36 cellular contexts compared by ENCODE assay signal in the genomic region with DNA sequence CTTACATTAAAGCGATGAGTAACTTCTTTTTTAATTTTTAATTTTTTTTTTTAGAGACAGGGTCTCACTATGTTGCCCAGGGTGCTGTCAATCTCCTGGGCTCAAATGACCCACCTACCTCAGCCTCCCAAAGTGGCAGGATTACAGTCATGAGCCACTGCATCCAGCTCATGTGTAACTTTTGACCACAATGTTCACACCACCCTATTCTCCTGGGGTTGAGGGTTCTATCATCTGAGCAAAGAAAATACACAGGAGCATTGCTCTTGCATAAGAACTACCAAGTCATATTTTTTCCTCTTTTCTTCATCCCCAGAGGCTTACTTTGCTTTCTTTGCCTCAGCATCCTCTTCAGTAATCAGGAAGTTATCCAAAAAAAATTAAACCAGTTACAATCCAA.
"Had no signal": no experiment of that assay in that cellular context is flagged by ENCODE, and none has a peak within 500 bp of the region (broad histone marks: within the 10 kb centered on the region; RNA-seq: fewer than 3 reads in every experiment).

No MANE protein-coding gene starts in this region.

- H3K27me3 ChIP-seq: ascending aorta, body of pancreas, cardiac muscle cell had no signal

- H3K4me1 ChIP-seq: ascending aorta, body of pancreas had no signal

- H3K36me3 ChIP-seq: ascending aorta, cardiac muscle cell had no signal

- H3K4me3 Mint-ChIP-seq: activated B cell treated with CpG ODN at 0.5 μM for 24 hours; activated CD4-positive, alpha-beta memory T cell treated with anti-CD3 and anti-CD28 coated beads for 36 hours; activated CD4-positive, alpha-beta T cell treated with anti-CD3 and anti-CD28 coated beads, Interleukin-2, amount 10 ng/mL, durations not matched to agents 24 days and 14 days; activated CD8-positive, alpha-beta T cell treated with anti-CD3 and anti-CD28 coated beads for 36 hours; activated naive CD4-positive, alpha-beta T cell treated with anti-CD3 and anti-CD28 coated beads for 36 hours; activated naive CD8-positive, alpha-beta T cell treated with anti-CD3 and anti-CD28 coated beads, Interleukin-2, amount 10 ng/mL, durations not matched to agents 7 days and 5 days; activated naive CD8-positive, alpha-beta T cell treated with anti-CD3 and anti-CD28 coated beads, Interleukin-2, amount 50 U/mL, for 24 hours; activated T-cell treated with anti-CD3 and anti-CD28 coated beads, Interleukin-2, amount 50 U/mL, for 4 hours; activated T-cell treated with anti-CD3 and anti-CD28 coated beads, Interleukin-2, amount 50 U/mL, for 72 hours; activated T-helper 1 cell treated with anti-CD3 and anti-CD28 coated beads, Interleukin-12 subunit alpha, Interleukin-12 subunit beta, Interleukin-2, Interleukin-4 antibody, amounts not matched to agents 30 ng/mL and 10 ng/mL and 1 ng/mL, durations not matched to agents 14 hours and 24 hours and 36 hours; activated T-helper 17 cell treated with anti-CD3 and anti-CD28 coated beads, Interleukin-2, amount 50 U/mL, for 72 hours; central memory CD8-positive, alpha-beta T cell; T-helper 1 cell treated with Interleukin-12 subunit alpha and Interleukin-12 subunit beta and Interleukin-4 antibody, amounts not matched to agents 30 μg/mL and 1 μg/mL, for 36 hours; T-helper 2 cell treated with Interferon-gamma antibody and Interleukin-4, amounts not matched to agents 5 μg/mL and 100 μg/mL, for 36 hours had no signal

- H3K27me3 Mint-ChIP-seq: activated B cell treated with CpG ODN at 0.5 μM for 24 hours; activated CD4-positive, alpha-beta memory T cell treated with anti-CD3 and anti-CD28 coated beads for 36 hours; activated CD4-positive, alpha-beta T cell treated with anti-CD3 and anti-CD28 coated beads, Interleukin-2, amount 10 ng/mL, durations not matched to agents 24 days and 14 days; activated CD8-positive, alpha-beta T cell treated with anti-CD3 and anti-CD28 coated beads for 36 hours; activated naive CD8-positive, alpha-beta T cell treated with anti-CD3 and anti-CD28 coated beads, Interleukin-2, amount 10 ng/mL, durations not matched to agents 7 days and 5 days; activated naive CD8-positive, alpha-beta T cell treated with anti-CD3 and anti-CD28 coated beads, Interleukin-2, amount 50 U/mL, for 24 hours; activated T-helper 17 cell treated with anti-CD3 and anti-CD28 coated beads, Interleukin-2, amount 50 U/mL, for 72 hours; central memory CD8-positive, alpha-beta T cell had no signal

- H3K27ac ChIP-seq: ascending aorta, body of pancreas, cardiac muscle cell, VCaP had no signal

- DNase-seq: activated B cell treated with CpG ODN at 0.5 μM for 24 hours; activated CD4-positive, alpha-beta memory T cell treated with anti-CD3 and anti-CD28 coated beads for 36 hours; activated CD4-positive, alpha-beta T cell treated with anti-CD3 and anti-CD28 coated beads for 4 hours; activated CD4-positive, alpha-beta T cell treated with anti-CD3 and anti-CD28 coated beads, Interleukin-2, amount 10 ng/mL, durations not matched to agents 24 days and 14 days; activated CD4-positive, alpha-beta T cell treated with anti-CD3 and anti-CD28 coated beads, Interleukin-2, amount 50 U/mL, for 1 hour; activated CD4-positive, alpha-beta T cell treated with anti-CD3 and anti-CD28 coated beads, Interleukin-2, amount 50 U/mL, for 4 hours; activated CD4-positive, CD25-positive, alpha-beta regulatory T cell treated with anti-CD3 and anti-CD28 coated beads, Interleukin-2, amount 50 U/mL, for 72 hours; activated CD8-positive, alpha-beta memory T cell treated with anti-CD3 and anti-CD28 coated beads, Interleukin-2, amount 50 U/mL, for 4 hours; activated CD8-positive, alpha-beta T cell treated with anti-CD3 and anti-CD28 coated beads for 36 hours; activated effector memory CD4-positive, alpha-beta T cell treated with anti-CD3 and anti-CD28 coated beads, Interleukin-2, amount 50 U/mL, for 16 hours; activated gamma-delta T cell treated with Interleukin-2 at 50 U/mL for 16 hours; activated naive CD4-positive, alpha-beta T cell; activated naive CD4-positive, alpha-beta T cell treated with anti-CD3 and anti-CD28 coated beads for 36 hours; activated naive CD4-positive, alpha-beta T cell treated with anti-CD3 and anti-CD28 coated beads, Interleukin-2, amount 50 U/mL, for 16 hours; activated naive CD8-positive, alpha-beta T cell treated with anti-CD3 and anti-CD28 coated beads, Interleukin-2, amount 10 ng/mL, durations not matched to agents 7 days and 5 days; activated naive CD8-positive, alpha-beta T cell treated with anti-CD3 and anti-CD28 coated beads, Interleukin-2, amount 50 U/mL, for 24 hours; activated T-cell treated with anti-CD3 and anti-CD28 coated beads for 4 hours; activated T-cell treated with anti-CD3 and anti-CD28 coated beads, Interleukin-2, amount 50 U/mL, for 1 hour; activated T-cell treated with anti-CD3 and anti-CD28 coated beads, Interleukin-2, amount 50 U/mL, for 4 hours; activated T-cell treated with anti-CD3 and anti-CD28 coated beads, Interleukin-2, amount 50 U/mL, for 72 hours; amygdala; body of pancreas; caudate nucleus; cerebellar nuclear complex; T-helper 1 cell; T-helper 2 cell; T-helper 9 cell had no signal

- H3K4me1 Mint-ChIP-seq: activated B cell treated with CpG ODN at 0.5 μM for 24 hours; activated CD4-positive, alpha-beta T cell treated with anti-CD3 and anti-CD28 coated beads, Interleukin-2, amount 10 ng/mL, durations not matched to agents 24 days and 14 days; activated naive CD8-positive, alpha-beta T cell treated with anti-CD3 and anti-CD28 coated beads, Interleukin-2, amount 10 ng/mL, durations not matched to agents 7 days and 5 days; activated naive CD8-positive, alpha-beta T cell treated with anti-CD3 and anti-CD28 coated beads, Interleukin-2, amount 50 U/mL, for 24 hours; activated T-helper 17 cell treated with anti-CD3 and anti-CD28 coated beads, Interleukin-2, amount 50 U/mL, for 72 hours; central memory CD8-positive, alpha-beta T cell had no signal

- ATAC-seq: activated CD8-positive, alpha-beta T cell treated with anti-CD3 and anti-CD28 coated beads for 36 hours; activated naive CD4-positive, alpha-beta T cell treated with anti-CD3 and anti-CD28 coated beads, Interleukin-2, amount 50 U/mL, for 72 hours; activated naive CD8-positive, alpha-beta T cell treated with anti-CD3 and anti-CD28 coated beads, Interleukin-2, amount 50 U/mL, for 24 hours; activated T-cell treated with anti-CD3 and anti-CD28 coated beads, Interleukin-2, amount 50 U/mL, for 4 hours; activated T-cell treated with anti-CD3 and anti-CD28 coated beads, Interleukin-2, amount 50 U/mL, for 72 hours; activated T-helper 17 cell treated with anti-CD3 and anti-CD28 coated beads, Interleukin-2, amount 50 U/mL, for 72 hours; body of pancreas had no signal

- H3K27ac Mint-ChIP-seq: activated B cell treated with CpG ODN at 0.5 μM for 24 hours; activated CD4-positive, alpha-beta memory T cell treated with anti-CD3 and anti-CD28 coated beads for 36 hours; activated CD4-positive, alpha-beta T cell treated with anti-CD3 and anti-CD28 coated beads, Interleukin-2, amount 10 ng/mL, durations not matched to agents 24 days and 14 days; activated CD8-positive, alpha-beta T cell treated with anti-CD3 and anti-CD28 coated beads for 36 hours; activated naive CD4-positive, alpha-beta T cell treated with anti-CD3 and anti-CD28 coated beads for 36 hours; activated naive CD4-positive, alpha-beta T cell treated with anti-CD3 and anti-CD28 coated beads, Interleukin-2, amount 50 U/mL, for 72 hours; activated naive CD8-positive, alpha-beta T cell treated with anti-CD3 and anti-CD28 coated beads, Interleukin-2, amount 10 ng/mL, durations not matched to agents 7 days and 5 days; activated naive CD8-positive, alpha-beta T cell treated with anti-CD3 and anti-CD28 coated beads, Interleukin-2, amount 50 U/mL, for 24 hours; activated T-cell treated with anti-CD3 and anti-CD28 coated beads, Interleukin-2, amount 50 U/mL, for 72 hours; activated T-helper 1 cell treated with anti-CD3 and anti-CD28 coated beads, Interleukin-12 subunit alpha, Interleukin-12 subunit beta, Interleukin-2, Interleukin-4 antibody, amounts not matched to agents 30 ng/mL and 10 ng/mL and 1 ng/mL, durations not matched to agents 14 hours and 24 hours and 36 hours; activated T-helper 17 cell treated with anti-CD3 and anti-CD28 coated beads, Interleukin-2, amount 50 U/mL, for 72 hours; T-helper 1 cell treated with Interleukin-12 subunit alpha and Interleukin-12 subunit beta and Interleukin-4 antibody, amounts not matched to agents 30 μg/mL and 1 μg/mL, for 36 hours; T-helper 2 cell treated with Interferon-gamma antibody and Interleukin-4, amounts not matched to agents 5 μg/mL and 100 μg/mL, for 36 hours had no signal

- H3K36me3 Mint-ChIP-seq: activated CD4-positive, alpha-beta memory T cell treated with anti-CD3 and anti-CD28 coated beads for 36 hours; activated naive CD4-positive, alpha-beta T cell treated with anti-CD3 and anti-CD28 coated beads, Interleukin-2, amount 50 U/mL, for 72 hours; activated naive CD8-positive, alpha-beta T cell treated with anti-CD3 and anti-CD28 coated beads, Interleukin-2, amount 10 ng/mL, durations not matched to agents 7 days and 5 days had no signal

- H3K9me3 Mint-ChIP-seq: activated B cell treated with CpG ODN at 0.5 μM for 24 hours; activated CD4-positive, alpha-beta memory T cell treated with anti-CD3 and anti-CD28 coated beads for 36 hours; activated CD8-positive, alpha-beta T cell treated with anti-CD3 and anti-CD28 coated beads for 36 hours; activated naive CD4-positive, alpha-beta T cell treated with anti-CD3 and anti-CD28 coated beads for 36 hours had no signal

- H3K4me3 ChIP-seq: ascending aorta, body of pancreas, cardiac muscle cell had no signal

- H3K9me3 ChIP-seq: ascending aorta, body of pancreas had no signal
